ENCODE assay signal across 1 cellular context in the genomic region with DNA sequence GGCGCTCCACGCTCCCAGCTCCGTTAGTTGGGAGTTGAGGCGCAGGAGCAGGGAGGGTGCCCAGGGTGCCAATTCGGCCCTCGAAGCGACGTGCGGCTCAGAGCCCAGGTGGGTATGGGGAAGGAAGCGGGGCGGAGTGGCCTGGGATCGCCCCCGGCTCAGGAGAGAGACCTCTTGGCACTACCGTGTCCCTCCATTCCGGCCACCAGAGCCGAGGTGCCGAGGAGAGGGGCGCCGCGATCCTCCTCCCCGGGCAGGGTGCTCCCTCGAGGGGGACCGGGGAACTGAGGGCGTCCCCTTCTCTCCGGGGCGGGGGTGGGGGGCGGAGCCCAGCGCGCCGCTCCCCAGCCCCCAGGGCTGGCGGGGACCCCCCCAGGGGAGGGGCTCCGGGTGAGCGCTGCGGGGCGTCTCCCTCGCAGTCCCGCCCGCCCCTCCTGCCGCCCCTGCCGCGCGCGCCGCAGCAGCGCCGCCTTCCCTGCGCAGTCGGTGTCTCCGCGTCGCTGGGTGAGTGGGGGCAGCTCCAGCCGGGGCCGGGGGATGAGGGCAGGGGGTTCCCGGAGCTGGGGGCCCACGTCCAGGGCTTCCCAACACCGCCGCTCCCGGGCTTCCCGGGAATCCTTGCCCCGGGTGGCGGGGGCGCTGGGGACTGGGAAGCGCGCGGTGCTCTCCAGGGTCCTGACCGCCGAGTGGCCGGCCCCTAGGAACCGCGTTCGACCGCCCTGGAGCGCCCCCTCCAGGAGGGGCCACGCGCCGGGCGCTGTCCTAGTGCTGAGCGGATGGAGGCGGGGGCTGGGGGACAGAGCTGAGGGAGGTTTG.
TF ChIP-seq lines count a peak whose summit lies in the region.

A gene (plus strand): TSS at position 480 of the 816 bp plus-strand sequence. CDS start 2,408 bp downstream, outside the sequence.

TF ChIP-seq in WTC11, 78 proteins besides CTCF, POLR2A, EP300 and RAD21 (continued from another document and continues in another):
- TF ChIP-seq, protein P1, sequence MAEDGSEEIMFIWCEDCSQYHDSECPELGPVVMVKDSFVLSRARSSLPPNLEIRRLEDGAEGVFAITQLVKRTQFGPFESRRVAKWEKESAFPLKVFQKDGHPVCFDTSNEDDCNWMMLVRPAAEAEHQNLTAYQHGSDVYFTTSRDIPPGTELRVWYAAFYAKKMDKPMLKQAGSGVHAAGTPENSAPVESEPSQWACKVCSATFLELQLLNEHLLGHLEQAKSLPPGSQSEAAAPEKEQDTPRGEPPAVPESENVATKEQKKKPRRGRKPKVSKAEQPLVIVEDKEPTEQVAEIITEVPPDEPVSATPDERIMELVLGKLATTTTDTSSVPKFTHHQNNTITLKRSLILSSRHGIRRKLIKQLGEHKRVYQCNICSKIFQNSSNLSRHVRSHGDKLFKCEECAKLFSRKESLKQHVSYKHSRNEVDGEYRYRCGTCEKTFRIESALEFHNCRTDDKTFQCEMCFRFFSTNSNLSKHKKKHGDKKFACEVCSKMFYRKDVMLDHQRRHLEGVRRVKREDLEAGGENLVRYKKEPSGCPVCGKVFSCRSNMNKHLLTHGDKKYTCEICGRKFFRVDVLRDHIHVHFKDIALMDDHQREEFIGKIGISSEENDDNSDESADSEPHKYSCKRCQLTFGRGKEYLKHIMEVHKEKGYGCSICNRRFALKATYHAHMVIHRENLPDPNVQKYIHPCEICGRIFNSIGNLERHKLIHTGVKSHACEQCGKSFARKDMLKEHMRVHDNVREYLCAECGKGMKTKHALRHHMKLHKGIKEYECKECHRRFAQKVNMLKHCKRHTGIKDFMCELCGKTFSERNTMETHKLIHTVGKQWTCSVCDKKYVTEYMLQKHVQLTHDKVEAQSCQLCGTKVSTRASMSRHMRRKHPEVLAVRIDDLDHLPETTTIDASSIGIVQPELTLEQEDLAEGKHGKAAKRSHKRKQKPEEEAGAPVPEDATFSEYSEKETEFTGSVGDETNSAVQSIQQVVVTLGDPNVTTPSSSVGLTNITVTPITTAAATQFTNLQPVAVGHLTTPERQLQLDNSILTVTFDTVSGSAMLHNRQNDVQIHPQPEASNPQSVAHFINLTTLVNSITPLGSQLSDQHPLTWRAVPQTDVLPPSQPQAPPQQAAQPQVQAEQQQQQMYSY (CRISPR knock-in tag; IDR thresholded peaks at IDR 0.05): peak; percentile 59; the same call in 1 of the 2 replicates
- TF ChIP-seq CREM (CRISPR knock-in tag; IDR thresholded peaks at IDR 0.05) (peak; percentile 93), ZNF121 (CRISPR knock-in tag; IDR thresholded peaks at IDR 0.05) (peak; percentile 71; the same call in 1 of the 2 replicates), GRHL2 (CRISPR knock-in tag; IDR thresholded peaks at IDR 0.05; ENCODE audit: insufficient replicate concordance, severe bottlenecking) (no peak), CBFB (CRISPR knock-in tag; IDR thresholded peaks at IDR 0.05; ENCODE audit: low read depth) (peak; percentile 99), NR1H2 (CRISPR knock-in tag; IDR thresholded peaks at IDR 0.05) (peak; percentile 95), NFATC4 (CRISPR knock-in tag; IDR thresholded peaks at IDR 0.05) (no peak; the same call in 1 of the 2 replicates), ZNF423 (CRISPR knock-in tag; IDR thresholded peaks at IDR 0.05) (peak; percentile 70; the same call in 1 of the 2 replicates), NFE2L1 (CRISPR knock-in tag; IDR thresholded peaks at IDR 0.05) (peak; percentile 86), ZNF396 (CRISPR knock-in tag; IDR thresholded peaks at IDR 0.05; ENCODE audit: borderline replicate concordance) (peak; percentile 98; the same call in 1 of the 2 replicates), TP53 (CRISPR knock-in tag; IDR thresholded peaks at IDR 0.05) (peak; percentile 99), PRRX2 (CRISPR knock-in tag; IDR thresholded peaks at IDR 0.05) (peak; percentile 96), RORB (CRISPR knock-in tag; IDR thresholded peaks at IDR 0.05) (no peak), OVOL2 (CRISPR knock-in tag; IDR thresholded peaks at IDR 0.05; ENCODE audit: borderline replicate concordance) (no peak), JAZF1 (CRISPR knock-in tag; IDR thresholded peaks at IDR 0.05) (no peak), FOXK1 (CRISPR knock-in tag; IDR thresholded peaks at IDR 0.05) (peak; percentile 94), CREB1 (CRISPR knock-in tag; IDR thresholded peaks at IDR 0.05) (peak; percentile 97)
- TF ChIP-seq, protein P2, sequence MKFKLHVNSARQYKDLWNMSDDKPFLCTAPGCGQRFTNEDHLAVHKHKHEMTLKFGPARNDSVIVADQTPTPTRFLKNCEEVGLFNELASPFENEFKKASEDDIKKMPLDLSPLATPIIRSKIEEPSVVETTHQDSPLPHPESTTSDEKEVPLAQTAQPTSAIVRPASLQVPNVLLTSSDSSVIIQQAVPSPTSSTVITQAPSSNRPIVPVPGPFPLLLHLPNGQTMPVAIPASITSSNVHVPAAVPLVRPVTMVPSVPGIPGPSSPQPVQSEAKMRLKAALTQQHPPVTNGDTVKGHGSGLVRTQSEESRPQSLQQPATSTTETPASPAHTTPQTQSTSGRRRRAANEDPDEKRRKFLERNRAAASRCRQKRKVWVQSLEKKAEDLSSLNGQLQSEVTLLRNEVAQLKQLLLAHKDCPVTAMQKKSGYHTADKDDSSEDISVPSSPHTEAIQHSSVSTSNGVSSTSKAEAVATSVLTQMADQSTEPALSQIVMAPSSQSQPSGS (CRISPR knock-in tag; IDR thresholded peaks at IDR 0.05; ENCODE audit: borderline replicate concordance, low read depth): peak; percentile 94
- TF ChIP-seq, protein P3, sequence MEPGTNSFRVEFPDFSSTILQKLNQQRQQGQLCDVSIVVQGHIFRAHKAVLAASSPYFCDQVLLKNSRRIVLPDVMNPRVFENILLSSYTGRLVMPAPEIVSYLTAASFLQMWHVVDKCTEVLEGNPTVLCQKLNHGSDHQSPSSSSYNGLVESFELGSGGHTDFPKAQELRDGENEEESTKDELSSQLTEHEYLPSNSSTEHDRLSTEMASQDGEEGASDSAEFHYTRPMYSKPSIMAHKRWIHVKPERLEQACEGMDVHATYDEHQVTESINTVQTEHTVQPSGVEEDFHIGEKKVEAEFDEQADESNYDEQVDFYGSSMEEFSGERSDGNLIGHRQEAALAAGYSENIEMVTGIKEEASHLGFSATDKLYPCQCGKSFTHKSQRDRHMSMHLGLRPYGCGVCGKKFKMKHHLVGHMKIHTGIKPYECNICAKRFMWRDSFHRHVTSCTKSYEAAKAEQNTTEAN (CRISPR knock-in tag; IDR thresholded peaks at IDR 0.05): peak; percentile 95
- TF ChIP-seq, protein P4, sequence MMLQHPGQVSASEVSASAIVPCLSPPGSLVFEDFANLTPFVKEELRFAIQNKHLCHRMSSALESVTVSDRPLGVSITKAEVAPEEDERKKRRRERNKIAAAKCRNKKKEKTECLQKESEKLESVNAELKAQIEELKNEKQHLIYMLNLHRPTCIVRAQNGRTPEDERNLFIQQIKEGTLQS (CRISPR knock-in tag; conservative IDR thresholded peaks at IDR 0.05): peak; percentile 82; the same call in 1 of the 2 replicates
- TF ChIP-seq, protein P5, sequence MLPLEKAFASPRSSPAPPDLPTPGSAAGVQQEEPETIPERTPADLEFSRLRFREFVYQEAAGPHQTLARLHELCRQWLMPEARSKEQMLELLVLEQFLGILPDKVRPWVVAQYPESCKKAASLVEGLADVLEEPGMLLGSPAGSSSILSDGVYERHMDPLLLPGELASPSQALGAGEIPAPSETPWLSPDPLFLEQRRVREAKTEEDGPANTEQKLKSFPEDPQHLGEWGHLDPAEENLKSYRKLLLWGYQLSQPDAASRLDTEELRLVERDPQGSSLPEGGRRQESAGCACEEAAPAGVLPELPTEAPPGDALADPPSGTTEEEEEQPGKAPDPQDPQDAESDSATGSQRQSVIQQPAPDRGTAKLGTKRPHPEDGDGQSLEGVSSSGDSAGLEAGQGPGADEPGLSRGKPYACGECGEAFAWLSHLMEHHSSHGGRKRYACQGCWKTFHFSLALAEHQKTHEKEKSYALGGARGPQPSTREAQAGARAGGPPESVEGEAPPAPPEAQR (CRISPR knock-in tag; IDR thresholded peaks at IDR 0.05): peak; percentile 94
- TF ChIP-seq, protein P6, sequence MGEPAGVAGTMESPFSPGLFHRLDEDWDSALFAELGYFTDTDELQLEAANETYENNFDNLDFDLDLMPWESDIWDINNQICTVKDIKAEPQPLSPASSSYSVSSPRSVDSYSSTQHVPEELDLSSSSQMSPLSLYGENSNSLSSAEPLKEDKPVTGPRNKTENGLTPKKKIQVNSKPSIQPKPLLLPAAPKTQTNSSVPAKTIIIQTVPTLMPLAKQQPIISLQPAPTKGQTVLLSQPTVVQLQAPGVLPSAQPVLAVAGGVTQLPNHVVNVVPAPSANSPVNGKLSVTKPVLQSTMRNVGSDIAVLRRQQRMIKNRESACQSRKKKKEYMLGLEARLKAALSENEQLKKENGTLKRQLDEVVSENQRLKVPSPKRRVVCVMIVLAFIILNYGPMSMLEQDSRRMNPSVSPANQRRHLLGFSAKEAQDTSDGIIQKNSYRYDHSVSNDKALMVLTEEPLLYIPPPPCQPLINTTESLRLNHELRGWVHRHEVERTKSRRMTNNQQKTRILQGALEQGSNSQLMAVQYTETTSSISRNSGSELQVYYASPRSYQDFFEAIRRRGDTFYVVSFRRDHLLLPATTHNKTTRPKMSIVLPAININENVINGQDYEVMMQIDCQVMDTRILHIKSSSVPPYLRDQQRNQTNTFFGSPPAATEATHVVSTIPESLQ (CRISPR knock-in tag; IDR thresholded peaks at IDR 0.05): peak; percentile 92
- TF ChIP-seq, protein P7, sequence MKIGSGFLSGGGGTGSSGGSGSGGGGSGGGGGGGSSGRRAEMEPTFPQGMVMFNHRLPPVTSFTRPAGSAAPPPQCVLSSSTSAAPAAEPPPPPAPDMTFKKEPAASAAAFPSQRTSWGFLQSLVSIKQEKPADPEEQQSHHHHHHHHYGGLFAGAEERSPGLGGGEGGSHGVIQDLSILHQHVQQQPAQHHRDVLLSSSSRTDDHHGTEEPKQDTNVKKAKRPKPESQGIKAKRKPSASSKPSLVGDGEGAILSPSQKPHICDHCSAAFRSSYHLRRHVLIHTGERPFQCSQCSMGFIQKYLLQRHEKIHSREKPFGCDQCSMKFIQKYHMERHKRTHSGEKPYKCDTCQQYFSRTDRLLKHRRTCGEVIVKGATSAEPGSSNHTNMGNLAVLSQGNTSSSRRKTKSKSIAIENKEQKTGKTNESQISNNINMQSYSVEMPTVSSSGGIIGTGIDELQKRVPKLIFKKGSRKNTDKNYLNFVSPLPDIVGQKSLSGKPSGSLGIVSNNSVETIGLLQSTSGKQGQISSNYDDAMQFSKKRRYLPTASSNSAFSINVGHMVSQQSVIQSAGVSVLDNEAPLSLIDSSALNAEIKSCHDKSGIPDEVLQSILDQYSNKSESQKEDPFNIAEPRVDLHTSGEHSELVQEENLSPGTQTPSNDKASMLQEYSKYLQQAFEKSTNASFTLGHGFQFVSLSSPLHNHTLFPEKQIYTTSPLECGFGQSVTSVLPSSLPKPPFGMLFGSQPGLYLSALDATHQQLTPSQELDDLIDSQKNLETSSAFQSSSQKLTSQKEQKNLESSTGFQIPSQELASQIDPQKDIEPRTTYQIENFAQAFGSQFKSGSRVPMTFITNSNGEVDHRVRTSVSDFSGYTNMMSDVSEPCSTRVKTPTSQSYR (CRISPR knock-in tag; IDR thresholded peaks at IDR 0.05): peak; percentile 98
- TF ChIP-seq, protein P8, sequence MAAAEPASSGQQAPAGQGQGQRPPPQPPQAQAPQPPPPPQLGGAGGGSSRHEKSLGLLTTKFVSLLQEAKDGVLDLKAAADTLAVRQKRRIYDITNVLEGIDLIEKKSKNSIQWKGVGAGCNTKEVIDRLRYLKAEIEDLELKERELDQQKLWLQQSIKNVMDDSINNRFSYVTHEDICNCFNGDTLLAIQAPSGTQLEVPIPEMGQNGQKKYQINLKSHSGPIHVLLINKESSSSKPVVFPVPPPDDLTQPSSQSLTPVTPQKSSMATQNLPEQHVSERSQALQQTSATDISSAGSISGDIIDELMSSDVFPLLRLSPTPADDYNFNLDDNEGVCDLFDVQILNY (CRISPR knock-in tag; IDR thresholded peaks at IDR 0.05): peak; percentile 94
- TF ChIP-seq, protein P9, sequence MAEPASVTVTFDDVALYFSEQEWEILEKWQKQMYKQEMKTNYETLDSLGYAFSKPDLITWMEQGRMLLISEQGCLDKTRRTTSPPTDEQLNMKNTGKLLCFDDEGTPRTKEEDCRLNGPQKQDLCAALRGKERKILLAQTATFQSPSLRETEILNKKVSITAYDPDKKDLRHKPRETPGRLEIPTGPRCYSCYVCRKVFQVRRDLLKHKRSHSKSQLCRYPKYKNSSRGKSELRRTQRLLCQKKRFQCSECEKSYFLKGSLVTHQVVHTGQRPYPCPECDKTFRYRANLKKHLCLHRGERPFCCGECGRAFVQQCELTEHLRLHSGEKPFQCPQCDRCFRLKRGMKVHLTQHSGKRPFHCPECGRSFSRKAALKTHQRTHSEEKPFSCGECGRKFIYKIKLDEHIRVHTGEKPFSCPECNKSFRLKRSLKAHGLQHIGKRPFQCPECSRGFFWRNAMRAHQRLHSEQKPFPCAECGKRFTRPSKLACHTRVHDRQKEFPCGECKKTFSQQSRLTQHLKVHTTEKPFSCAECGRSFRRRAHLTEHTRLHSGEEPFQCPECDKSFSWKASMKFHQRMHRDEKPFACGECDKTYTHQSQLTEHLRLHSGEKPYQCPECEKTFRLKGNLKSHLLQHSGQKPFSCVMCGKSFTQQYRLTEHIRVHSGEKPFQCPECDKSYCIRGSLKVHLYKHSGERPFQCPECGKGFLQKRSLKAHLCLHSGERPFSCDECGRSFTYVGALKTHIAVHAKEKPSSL (CRISPR knock-in tag; conservative IDR thresholded peaks at IDR 0.05): no peak
- TF ChIP-seq, protein P10, sequence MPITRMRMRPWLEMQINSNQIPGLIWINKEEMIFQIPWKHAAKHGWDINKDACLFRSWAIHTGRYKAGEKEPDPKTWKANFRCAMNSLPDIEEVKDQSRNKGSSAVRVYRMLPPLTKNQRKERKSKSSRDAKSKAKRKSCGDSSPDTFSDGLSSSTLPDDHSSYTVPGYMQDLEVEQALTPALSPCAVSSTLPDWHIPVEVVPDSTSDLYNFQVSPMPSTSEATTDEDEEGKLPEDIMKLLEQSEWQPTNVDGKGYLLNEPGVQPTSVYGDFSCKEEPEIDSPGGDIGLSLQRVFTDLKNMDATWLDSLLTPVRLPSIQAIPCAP (CRISPR knock-in tag; IDR thresholded peaks at IDR 0.05): peak; percentile 96
